14 cellular contexts compared by ENCODE assay signal in the genomic region with DNA sequence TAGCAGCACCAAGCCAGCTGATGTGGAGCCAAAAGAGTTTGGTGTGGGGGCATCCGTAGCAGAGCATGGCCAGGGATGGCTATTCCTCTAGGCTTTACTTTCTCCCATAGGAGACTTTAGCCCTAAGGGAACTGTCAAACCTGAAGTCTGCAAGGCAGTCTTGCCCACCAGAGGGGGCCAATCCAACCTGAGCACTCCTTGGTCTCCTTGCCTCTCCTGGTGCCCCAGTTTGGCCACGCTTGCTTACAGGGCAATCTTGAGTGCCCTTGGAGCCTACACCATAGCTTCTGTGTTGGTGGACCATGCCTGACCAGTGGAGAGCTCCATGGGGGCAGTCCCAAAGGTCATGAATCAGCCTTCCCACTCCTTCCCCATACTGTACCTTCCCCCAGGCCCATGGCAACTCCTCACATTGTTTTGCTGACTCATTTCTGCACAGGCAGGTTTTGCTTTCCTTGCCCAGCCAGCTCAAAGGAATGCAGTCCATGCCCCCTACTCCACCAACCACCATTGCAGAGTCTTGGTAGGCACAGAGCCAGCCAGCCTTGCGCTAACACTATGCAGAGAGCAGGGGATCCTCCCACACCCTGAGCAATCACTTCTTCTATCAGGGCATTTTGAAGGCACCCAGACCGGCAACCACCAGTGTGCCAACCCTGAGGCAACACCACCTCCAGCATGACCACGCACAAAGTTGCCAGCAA.
DNase-seq lines count a peak whose midpoint lies in the region; ATAC-seq and TF ChIP-seq lines count a peak whose summit lies in the region.
"Had no signal": no experiment of that assay in that cellular context is flagged by ENCODE, and none has a peak within 500 bp of the region (broad histone marks: within the 10 kb centered on the region; RNA-seq: fewer than 3 reads in every experiment).

No MANE protein-coding gene starts in this region.

- no peaks in the 10 kb centered on the region for H3K27me3 Mint-ChIP-seq in stimulated activated naive B cell treated with anti-CD40 and anti-IgM and Interleukin-4, amounts not matched to agents 10 μg/mL and 1 μg/mL and 100 μg/mL, for 72 hours
- H3K27me3 Mint-ChIP-seq in activated CD8-positive, alpha-beta T cell treated with anti-CD3 and anti-CD28 coated beads, Interleukin-2, amount 10 ng/mL, durations not matched to agents 7 days and 5 days (ENCODE audit: low read depth) = no peaks in the 10 kb centered on the region
- H3K27me3 Mint-ChIP-seq: stimulated activated memory B cell treated with anti-CD40 and anti-IgM and Interleukin-4, amounts not matched to agents 10 μg/mL and 1 μg/mL and 100 μg/mL, for 72 hours had no signal

- no peak overlapping the region for H3K4me3 Mint-ChIP-seq in stimulated activated naive B cell treated with anti-CD40 and anti-IgM and Interleukin-4, amounts not matched to agents 10 μg/mL and 1 μg/mL and 100 μg/mL, for 72 hours
- H3K4me3 Mint-ChIP-seq in activated CD8-positive, alpha-beta T cell treated with anti-CD3 and anti-CD28 coated beads, Interleukin-2, amount 10 ng/mL, durations not matched to agents 7 days and 5 days = no peak overlapping the region
- H3K4me3 Mint-ChIP-seq: stimulated activated memory B cell treated with anti-CD40 and anti-IgM and Interleukin-4, amounts not matched to agents 10 μg/mL and 1 μg/mL and 100 μg/mL, for 72 hours had no signal

- H3K27ac Mint-ChIP-seq in stimulated activated naive B cell treated with anti-CD40 and anti-IgM and Interleukin-4, amounts not matched to agents 10 μg/mL and 1 μg/mL and 100 μg/mL, for 72 hours = no peak overlapping the region
- H3K27ac Mint-ChIP-seq in activated CD8-positive, alpha-beta T cell treated with anti-CD3 and anti-CD28 coated beads, Interleukin-2, amount 10 ng/mL, durations not matched to agents 7 days and 5 days = no peak overlapping the region
- H3K27ac Mint-ChIP-seq: stimulated activated memory B cell treated with anti-CD40 and anti-IgM and Interleukin-4, amounts not matched to agents 10 μg/mL and 1 μg/mL and 100 μg/mL, for 72 hours had no signal

- H3K36me3 Mint-ChIP-seq in stimulated activated naive B cell treated with anti-CD40 and anti-IgM and Interleukin-4, amounts not matched to agents 10 μg/mL and 1 μg/mL and 100 μg/mL, for 72 hours = no peaks in the 10 kb centered on the region
- H3K36me3 Mint-ChIP-seq in activated CD8-positive, alpha-beta T cell treated with anti-CD3 and anti-CD28 coated beads, Interleukin-2, amount 10 ng/mL, durations not matched to agents 7 days and 5 days (ENCODE audit: low read depth) = no peaks in the 10 kb centered on the region
- H3K36me3 Mint-ChIP-seq: stimulated activated memory B cell treated with anti-CD40 and anti-IgM and Interleukin-4, amounts not matched to agents 10 μg/mL and 1 μg/mL and 100 μg/mL, for 72 hours had no signal

- no peaks in the 10 kb centered on the region for H3K36me3 ChIP-seq in RWPE2 (ENCODE audit: low read depth)
- H3K36me3 ChIP-seq: ascending aorta had no signal

- H3K9me3 Mint-ChIP-seq in stimulated activated naive B cell treated with anti-CD40 and anti-IgM and Interleukin-4, amounts not matched to agents 10 μg/mL and 1 μg/mL and 100 μg/mL, for 72 hours = peaks cover 8 to 18% of the 10 kb centered on the region in 2 donors
- peaks cover 24% of the 10 kb centered on the region for H3K9me3 Mint-ChIP-seq in activated CD8-positive, alpha-beta T cell treated with anti-CD3 and anti-CD28 coated beads, Interleukin-2, amount 10 ng/mL, durations not matched to agents 7 days and 5 days (ENCODE audit: insufficient read depth)

- peaks cover 3% of the 10 kb centered on the region for H3K4me1 ChIP-seq in RWPE2 (ENCODE audit: insufficient read depth, poor library complexity, severe bottlenecking)
- H3K4me1 ChIP-seq: ascending aorta had no signal

- DNase-seq in Right ventricle myocardium inferior (ENCODE audit: missing footprints) (peak; percentile 45), Right ventricle myocardium superior (no peak), RWPE2 (ENCODE audit: low spot score) (peak; percentile 70), epithelial cell of proximal tubule (ENCODE audit: low read depth) (peak; percentile 15), T-helper 9 cell (no peak)
- DNase-seq in stimulated activated naive B cell treated with anti-CD40 and anti-IgM and Interleukin-4, amounts not matched to agents 10 μg/mL and 1 μg/mL and 100 μg/mL, for 72 hours = no peak
- no peak for DNase-seq in activated CD8-positive, alpha-beta T cell treated with anti-CD3 and anti-CD28 coated beads, Interleukin-2, amount 10 ng/mL, durations not matched to agents 7 days and 5 days
- DNase-seq: ACHN; activated CD4-positive, CD25-positive, alpha-beta regulatory T cell treated with anti-CD3 and anti-CD28 coated beads, Interleukin-2, amount 50 U/mL, for 72 hours; activated T-cell treated with anti-CD3 and anti-CD28 coated beads, Interleukin-2, amount 50 U/mL, for 48 hours; NCI-H524 had no signal

- H3K9me3 ChIP-seq in RWPE2 (ENCODE audit: severe bottlenecking) = no peaks in the 10 kb centered on the region
- H3K9me3 ChIP-seq: ascending aorta had no signal

- POLR2A ChIA-PET in activated CD8-positive, alpha-beta T cell treated with anti-CD3 and anti-CD28 coated beads, Interleukin-2, amount 10 ng/mL, durations not matched to agents 7 days and 5 days (lab: Charles Lee) = no interaction called here

- intact Hi-C loops in Right ventricle myocardium inferior (cut with DNase I) (no loop called here), Right ventricle myocardium superior (cut with DNase I) (no loop called here)

- no peaks in the 10 kb centered on the region for H3K4me1 Mint-ChIP-seq in stimulated activated naive B cell treated with anti-CD40 and anti-IgM and Interleukin-4, amounts not matched to agents 10 μg/mL and 1 μg/mL and 100 μg/mL, for 72 hours
- no peaks in the 10 kb centered on the region for H3K4me1 Mint-ChIP-seq in activated CD8-positive, alpha-beta T cell treated with anti-CD3 and anti-CD28 coated beads, Interleukin-2, amount 10 ng/mL, durations not matched to agents 7 days and 5 days (ENCODE audit: low read depth)
- H3K4me1 Mint-ChIP-seq: stimulated activated memory B cell treated with anti-CD40 and anti-IgM and Interleukin-4, amounts not matched to agents 10 μg/mL and 1 μg/mL and 100 μg/mL, for 72 hours had no signal

- ATAC-seq in Right ventricle myocardium inferior (no peak), Right ventricle myocardium superior (ENCODE audit: poor library complexity) (no peak), RWPE2 (ENCODE audit: low read depth) (peak; percentile 97), HG03469 (IDR thresholded peaks at IDR 0.05; ENCODE audit: unreplicated experiment) (no peak)
- ATAC-seq in stimulated activated naive B cell treated with anti-CD40 and anti-IgM and Interleukin-4, amounts not matched to agents 10 μg/mL and 1 μg/mL and 100 μg/mL, for 72 hours (replicated peaks) = peak; percentile 21 to 22
- ATAC-seq in activated CD8-positive, alpha-beta T cell treated with anti-CD3 and anti-CD28 coated beads, Interleukin-2, amount 10 ng/mL, durations not matched to agents 7 days and 5 days = no peak
- ATAC-seq: stimulated activated memory B cell treated with anti-CD40 and anti-IgM and Interleukin-4, amounts not matched to agents 10 μg/mL and 1 μg/mL and 100 μg/mL, for 72 hours had no signal

- TF ChIP-seq CTCF in RWPE2 (IDR thresholded peaks at IDR 0.05; ENCODE audit: poor library complexity, severe bottlenecking) (no peak), epithelial cell of proximal tubule (conservative IDR thresholded peaks at IDR 0.05; ENCODE audit: low read depth, low read length) (no peak)

- H3K27me3 ChIP-seq in RWPE2 (ENCODE audit: insufficient read depth, poor library complexity, severe bottlenecking) = no peaks in the 10 kb centered on the region
- H3K27me3 ChIP-seq: ascending aorta had no signal

- CTCF ChIA-PET in activated CD8-positive, alpha-beta T cell treated with anti-CD3 and anti-CD28 coated beads, Interleukin-2, amount 10 ng/mL, durations not matched to agents 7 days and 5 days (lab: Charles Lee) = no interaction called here

- H3K4me3 ChIP-seq in RWPE2 (ENCODE audit: severe bottlenecking) (no peak overlapping the region), epithelial cell of proximal tubule (ENCODE audit: low read depth, low read length) (no peak overlapping the region)
- H3K4me3 ChIP-seq: ascending aorta had no signal

- H3K27ac ChIP-seq in RWPE2 (ENCODE audit: poor library complexity, severe bottlenecking) = no peak overlapping the region
- H3K27ac ChIP-seq: ascending aorta had no signal

Comparison
In these comparisons a context has a peak if more than half of its experiments do, and no peak if none do; other contexts are left out.
1. DNase-seq: peak in Right ventricle myocardium inferior (single experiment), RWPE2 (single experiment) and epithelial cell of proximal tubule (single experiment); none in Right ventricle myocardium superior (single experiment), stimulated activated naive B cell treated with anti-CD40 and anti-IgM and Interleukin-4, amounts not matched to agents 10 μg/mL and 1 μg/mL and 100 μg/mL, for 72 hours (single experiment), activated CD8-positive, alpha-beta T cell treated with anti-CD3 and anti-CD28 coated beads, Interleukin-2, amount 10 ng/mL, durations not matched to agents 7 days and 5 days (single experiment) and T-helper 9 cell (single experiment).
2. ATAC-seq: peak in RWPE2 (single experiment) and stimulated activated naive B cell treated with anti-CD40 and anti-IgM and Interleukin-4, amounts not matched to agents 10 μg/mL and 1 μg/mL and 100 μg/mL, for 72 hours (2 of 2); none in Right ventricle myocardium inferior (single experiment), Right ventricle myocardium superior (single experiment), activated CD8-positive, alpha-beta T cell treated with anti-CD3 and anti-CD28 coated beads, Interleukin-2, amount 10 ng/mL, durations not matched to agents 7 days and 5 days (single experiment) and HG03469 (single experiment).